29 cellular contexts compared by ENCODE assay signal in the genomic region with DNA sequence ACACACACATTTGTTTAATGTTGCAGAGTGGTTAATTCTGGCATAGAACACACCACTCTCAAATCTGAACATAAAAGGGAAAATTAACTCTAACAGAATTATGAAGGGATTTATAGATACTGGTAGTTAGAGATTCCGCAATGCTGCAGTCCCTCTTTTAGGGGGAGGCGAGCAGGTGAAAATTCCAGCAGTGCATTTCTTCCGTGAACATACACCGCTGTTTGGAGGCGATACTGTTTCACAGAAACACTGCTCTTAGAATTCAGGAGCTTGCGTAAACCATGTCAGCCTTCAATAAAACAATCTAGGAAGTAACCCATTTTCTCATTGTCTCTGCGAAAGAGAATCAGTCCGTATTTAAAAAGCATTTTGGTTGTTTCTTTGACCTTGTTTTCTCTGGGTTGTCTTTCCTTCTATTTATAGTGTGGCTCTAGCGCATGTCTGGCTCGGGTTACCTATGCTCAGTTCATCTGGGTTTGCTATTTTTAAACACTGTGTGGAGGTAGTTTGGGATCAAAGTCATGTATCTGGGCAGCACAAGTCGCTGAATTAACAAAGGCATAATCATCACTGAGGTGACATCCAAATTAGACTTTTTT.
DNase-seq lines count a peak whose midpoint lies in the region; ATAC-seq, FAIRE-seq and TF ChIP-seq lines count a peak whose summit lies in the region.
"Had no signal": no experiment of that assay in that cellular context is flagged by ENCODE, and none has a peak within 500 bp of the region (broad histone marks: within the 10 kb centered on the region; RNA-seq: fewer than 3 reads in every experiment).

No MANE protein-coding gene starts in this region.

- no peaks in the 10 kb centered on the region for H3K9me2 ChIP-seq in HCT116 (ENCODE audit: insufficient read depth)

- ATAC-seq in HCT116, result no peak
- peak; percentile 93 for ATAC-seq in Right ventricle myocardium superior (ENCODE audit: poor library complexity)
- ATAC-seq in HG02938 (IDR thresholded peaks at IDR 0.05; ENCODE audit: unreplicated experiment), result no peak
- no peak for ATAC-seq in HG03460 (IDR thresholded peaks at IDR 0.05; ENCODE audit: unreplicated experiment)
- no peak for ATAC-seq in GM19452 (IDR thresholded peaks at IDR 0.05; ENCODE audit: unreplicated experiment)
- ATAC-seq: A549; activated naive CD8-positive, alpha-beta T cell treated with anti-CD3 and anti-CD28 coated beads, Interleukin-2, amount 50 U/mL, for 24 hours had no signal

- no peaks in the 10 kb centered on the region for H3K27me3 ChIP-seq in HCT116 (ENCODE audit: insufficient read depth, low read length)
- no peaks in the 10 kb centered on the region for H3K27me3 ChIP-seq in sigmoid colon
- H3K27me3 ChIP-seq: stomach had no signal

- no peak overlapping the region for H3K4me2 ChIP-seq in HCT116 (ENCODE audit: low read length)
- H3K4me2 ChIP-seq: A549, smooth muscle cell had no signal

- H3K4me3 ChIP-seq in HCT116 (replicated peaks in 1 of 2; ENCODE audit: low read depth in 1 of 2, low read length in 2 of 2) (no peak overlapping the region), sigmoid colon (peak overlapping the region in 2 of 4 donors; percentile 11 to 24)
- H3K4me3 ChIP-seq: A549, smooth muscle cell, stomach had no signal

- FAIRE-seq in GM12891 (lab: Jason Lieb, UNC), result no peak
- FAIRE-seq: A549, GM19239 had no signal

- H3K9me3 ChIP-seq in HCT116 (ENCODE audit: control insufficient read depth in 1 of 2, insufficient read depth in 1 of 2, low read depth in 1 of 2, low read length in 2 of 2) (peaks cover 0 to 1% of the 10 kb centered on the region in 2 experiments; a peak in 2 of 4 replicates), sigmoid colon (peaks cover 0 to 12% (median 0%) of the 10 kb centered on the region in 4 donors)

- no peaks in the 10 kb centered on the region for H3K27me3 Mint-ChIP-seq in mesothelial cell of epicardium (ENCODE audit: low read depth)

- no TSS peak for BruUV-seq in HCT116 (replicated peaks; lab: Mats Ljungman, UMichigan)

- TF ChIP-seq RAD21 in HCT116 (IDR thresholded peaks at IDR 0.05; ENCODE audit: low read depth), result no peak

- TF ChIP-seq CTCF in HCT116 (IDR thresholded peaks at IDR 0.05 in 2 of 3, conservative IDR thresholded peaks at IDR 0.05 in 1 of 3; ENCODE audit: borderline replicate concordance in 1 of 3, insufficient read depth in 1 of 3, low read depth in 2 of 3, low read length in 2 of 3) (no peak), mesothelial cell of epicardium (IDR thresholded peaks at IDR 0.05; ENCODE audit: unreplicated experiment) (no peak), sigmoid colon (IDR thresholded peaks at IDR 0.05) (no peak)

- H3K9me3 Mint-ChIP-seq in mesothelial cell of epicardium, result peaks cover 19% of the 10 kb centered on the region

- H3K79me2 ChIP-seq in HCT116 (ENCODE audit: insufficient read depth, low read length), result no peaks in the 10 kb centered on the region

- 26 to 60% methylated on average over 11 of the region's 11 CpGs for WGBS in sigmoid colon, 2 donors

- no peak for TF ChIP-seq EP300 in sigmoid colon (IDR thresholded peaks at IDR 0.05)

- H3K27ac Mint-ChIP-seq in mesothelial cell of epicardium, result peak overlapping the region; percentile 10
- H3K27ac Mint-ChIP-seq: activated naive CD8-positive, alpha-beta T cell treated with anti-CD3 and anti-CD28 coated beads, Interleukin-2, amount 50 U/mL, for 24 hours; B cell had no signal

- POLR2A ChIA-PET in HCT116 (lab: Charles Lee), result no interaction called here

- no peak for DNase-seq in HCT116 (ENCODE audit: low read depth, low spot score)
- no peak for DNase-seq in Right ventricle myocardium superior
- no peak for DNase-seq in mesothelial cell of epicardium (ENCODE audit: low spot score in 2 of 2, unreplicated experiment in 2 of 2)
- no peak for DNase-seq in sigmoid colon
- no peak for DNase-seq in GM12891 (ENCODE audit: insufficient read length, low spot score)
- DNase-seq: activated CD4-positive, alpha-beta T cell treated with anti-CD3 and anti-CD28 coated beads for 48 hours; activated CD8-positive, alpha-beta memory T cell treated with anti-CD3 and anti-CD28 coated beads for 24 hours; activated gamma-delta T cell treated with Interleukin-2 at 50 U/mL for 16 hours; activated naive CD8-positive, alpha-beta T cell treated with anti-CD3 and anti-CD28 coated beads, Interleukin-2, amount 50 U/mL, for 24 hours; DMS153; islet precursor cell; NCI-H1092; NCI-H1694 treated with DMSO at 0.1 percent for 48 hours; NCI-H526; SIG-M5; stimulated activated CD4-positive, alpha-beta T cell treated with anti-CD3 and anti-CD28 coated beads, Interleukin-1b, Interleukin-23, amount 100 ng/mL, for 48 hours; stimulated activated CD8-positive, alpha-beta memory T cell treated with anti-CD3 and anti-CD28 coated beads, Interleukin-4, amount 100 ng/mL, for 48 hours; stomach; T-helper 9 cell; trophoblast cell had no signal

- peaks cover 5% of the 10 kb centered on the region for H3K36me3 Mint-ChIP-seq in mesothelial cell of epicardium

- no peaks in the 10 kb centered on the region for H4K20me1 ChIP-seq in HCT116 (ENCODE audit: insufficient read depth)

- intact Hi-C loops in HCT116 (cut with micrococcal nuclease) (no loop called here), Right ventricle myocardium superior (cut with DNase I) (no loop called here), sigmoid colon (cut with DNase I) (no loop called here)

- H2AFZ ChIP-seq in HCT116 (ENCODE audit: low read depth, low read length, poor library complexity, severe bottlenecking), result no peak overlapping the region

- no peak overlapping the region for H3K27ac ChIP-seq in HCT116 (ENCODE audit: low read depth, low read length)
- H3K27ac ChIP-seq in sigmoid colon, result peak overlapping the region; percentile 63 to 84 (median 71)
- H3K27ac ChIP-seq: A549, VCaP had no signal

- H3K4me3 Mint-ChIP-seq in mesothelial cell of epicardium, result no peak overlapping the region
- H3K4me3 Mint-ChIP-seq: activated naive CD8-positive, alpha-beta T cell treated with anti-CD3 and anti-CD28 coated beads, Interleukin-2, amount 50 U/mL, for 24 hours; B cell; central memory CD8-positive, alpha-beta T cell had no signal

- CTCF ChIA-PET in HCT116 (lab: Charles Lee), result no interaction called here

- H3K36me3 ChIP-seq in HCT116 (ENCODE audit: control insufficient read depth in 1 of 2, insufficient read depth in 2 of 2, low read length in 2 of 2) (no peaks in the 10 kb centered on the region), sigmoid colon (no peaks in the 10 kb centered on the region)
- H3K36me3 ChIP-seq: stomach had no signal

- TF ChIP-seq POLR2A in HCT116 (IDR thresholded peaks at IDR 0.05; ENCODE audit: borderline replicate concordance, extremely low read depth, insufficient read depth, insufficient read length) (no peak), sigmoid colon (IDR thresholded peaks at IDR 0.05) (no peak), GM12891 (IDR thresholded peaks at IDR 0.05; ENCODE audit: low read depth, low read length) (no peak)

- peaks cover 7 to 15% of the 10 kb centered on the region in 2 experiments for H3K4me1 ChIP-seq in HCT116 (ENCODE audit: control insufficient read depth in 1 of 2, insufficient read depth in 2 of 2, low read length in 2 of 2)
- H3K4me1 ChIP-seq in sigmoid colon, result peaks cover 0 to 49% (median 35%) of the 10 kb centered on the region in 4 donors

- H3K4me1 Mint-ChIP-seq in mesothelial cell of epicardium, result peaks cover 32% of the 10 kb centered on the region
- H3K4me1 Mint-ChIP-seq: activated naive CD8-positive, alpha-beta T cell treated with anti-CD3 and anti-CD28 coated beads, Interleukin-2, amount 50 U/mL, for 24 hours; B cell; central memory CD8-positive, alpha-beta T cell had no signal

- no peak overlapping the region for H3K9ac ChIP-seq in HCT116 (ENCODE audit: low read length)

- RAD21 ChIA-PET in HCT116 (lab: Charles Lee; ENCODE audit: low non-redundant PET in 1 of 2, low total read pairs in 2 of 2, uncharacterized antibody in 2 of 2, unreplicated experiment in 2 of 2), result no interaction called here

TF ChIP-seq in HCT116, 20 proteins besides CTCF, POLR2A, EP300 and RAD21 (continues in another document):
- TF ChIP-seq ELF1 (IDR thresholded peaks at IDR 0.05; ENCODE audit: borderline replicate concordance, low read depth), result 0 out of 2 replicates have a peak, but pooled peaks have one; percentile 4

TF ChIP-seq in GM12891, 5 proteins besides CTCF, POLR2A, EP300 and RAD21:
- TF ChIP-seq TAF1 (IDR thresholded peaks at IDR 0.05; ENCODE audit: low read depth, low read length), result no peak
- no peak for TF ChIP-seq POU2F2 (IDR thresholded peaks at IDR 0.05; ENCODE audit: low read depth, low read length)
- TF ChIP-seq POLR2AphosphoS5 (IDR thresholded peaks at IDR 0.05; ENCODE audit: low read depth, low read length), result no peak
- no peak for TF ChIP-seq PAX5 (IDR thresholded peaks at IDR 0.05; ENCODE audit: insufficient read depth, low read length, severe bottlenecking)
- TF ChIP-seq SPI1 (IDR thresholded peaks at IDR 0.05; ENCODE audit: low read depth, low read length), result no peak
